ENCODE assay signal across 8 cellular contexts in the genomic region with DNA sequence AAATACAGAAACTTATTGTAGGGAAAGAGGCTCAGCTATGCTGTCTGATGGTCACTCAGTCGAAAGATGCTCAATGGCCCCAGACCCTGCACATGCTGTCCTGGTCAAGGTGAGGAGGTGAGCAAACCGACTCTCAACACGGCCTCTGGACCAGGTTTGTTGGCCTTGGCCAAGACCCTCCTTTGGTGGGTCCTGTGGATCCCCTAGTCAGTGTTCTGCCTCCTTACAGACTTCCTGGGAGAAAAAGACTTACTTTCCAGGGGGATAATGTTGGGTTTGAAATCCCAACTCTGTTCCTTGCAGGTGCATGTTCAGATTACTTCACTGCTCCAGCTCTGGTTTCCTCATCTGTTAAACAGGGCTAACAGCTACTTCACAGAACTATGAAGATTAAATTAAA.
"Had no signal": no experiment of that assay in that cellular context is flagged by ENCODE, and none has a peak within 500 bp of the region (broad histone marks: within the 10 kb centered on the region; RNA-seq: fewer than 3 reads in every experiment).

No MANE protein-coding gene starts in this region.

- DNase-seq: GM23248, GOT3, H7, H9, HCEC 1CT, HFFc6 had no signal

- H3K4me1 ChIP-seq: HAP-1 had no signal

- H3K9me3 ChIP-seq: HAP-1 had no signal

- H3K4me3 ChIP-seq: GM23248, GM23338, HAP-1 had no signal

- H3K27ac ChIP-seq: GM23248 had no signal

- H3K36me3 ChIP-seq: HAP-1 had no signal
